8 cellular contexts compared by ENCODE assay signal in the genomic region with DNA sequence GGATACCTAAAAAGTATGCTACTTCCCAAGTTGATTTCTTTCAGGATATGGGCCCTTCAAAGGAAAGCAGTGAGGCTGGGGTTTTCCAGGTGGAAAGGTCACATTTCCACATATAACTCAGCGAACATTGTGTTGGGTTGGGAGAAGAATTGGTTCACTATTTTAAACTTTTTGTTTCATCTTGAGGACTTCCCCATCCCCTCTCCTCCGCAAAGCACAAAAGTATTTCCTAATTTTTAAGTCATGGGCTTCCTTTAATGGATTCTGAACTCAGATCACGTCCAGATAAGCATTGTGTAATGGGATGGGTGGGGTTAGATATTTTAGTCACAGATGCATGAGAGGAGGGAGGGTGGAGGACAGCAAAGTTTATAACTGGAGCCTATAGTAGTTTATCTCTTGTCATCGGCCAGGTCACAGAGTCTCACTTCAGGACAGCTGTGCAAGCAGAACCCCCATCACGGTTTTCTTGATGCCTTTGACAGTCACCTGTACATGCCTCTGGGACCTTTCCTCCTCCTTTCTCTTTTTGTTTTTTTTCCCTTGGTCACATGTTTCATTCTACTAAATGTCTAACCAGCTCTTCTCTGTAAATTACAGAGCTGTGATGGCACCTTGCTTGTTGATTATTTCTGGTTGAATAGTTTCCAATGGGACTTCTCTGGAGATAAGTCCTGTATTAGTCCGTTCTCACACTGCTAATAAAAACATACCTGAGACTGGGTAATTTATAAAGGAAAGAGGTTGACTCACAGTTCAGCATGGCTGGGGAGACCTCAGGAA.
A peak's percentile ranks its signal among the peaks of the same experiment; 100 is the strongest.
DNase-seq lines count a peak whose midpoint lies in the region; ATAC-seq and TF ChIP-seq lines count a peak whose summit lies in the region.

No MANE protein-coding gene starts in this region.

- H3K27me3 ChIP-seq in RWPE2 (ENCODE audit: insufficient read depth, poor library complexity, severe bottlenecking) = no peaks in the 10 kb centered on the region

- peak overlapping the region; percentile 24 for H3K27ac ChIP-seq in RWPE2 (ENCODE audit: poor library complexity, severe bottlenecking)

- ATAC-seq in GM18498 (IDR thresholded peaks at IDR 0.05; ENCODE audit: unreplicated experiment) (peak; percentile 41), RWPE2 (ENCODE audit: low read depth) (peak; percentile 71), HG03159 (IDR thresholded peaks at IDR 0.05; ENCODE audit: unreplicated experiment) (no peak)

- H3K9me3 ChIP-seq in RWPE2 (ENCODE audit: severe bottlenecking) = no peaks in the 10 kb centered on the region

- H3K36me3 ChIP-seq in RWPE2 (ENCODE audit: low read depth) = no peaks in the 10 kb centered on the region

- no peak overlapping the region for H3K4me3 ChIP-seq in RWPE2 (ENCODE audit: severe bottlenecking)
- H3K4me3 ChIP-seq in fibroblast of the aortic adventitia (ENCODE audit: low read depth, low read length) = no peak overlapping the region

- no peak for TF ChIP-seq CTCF in RWPE2 (IDR thresholded peaks at IDR 0.05; ENCODE audit: poor library complexity, severe bottlenecking)
- no peak for TF ChIP-seq CTCF in fibroblast of the aortic adventitia (IDR thresholded peaks at IDR 0.05; ENCODE audit: insufficient read depth, low read length)

- H3K4me1 ChIP-seq in RWPE2 (ENCODE audit: insufficient read depth, poor library complexity, severe bottlenecking) = peaks cover 21% of the 10 kb centered on the region

- no peak for DNase-seq in RWPE2 (ENCODE audit: low spot score)
- DNase-seq in fibroblast of the aortic adventitia (ENCODE audit: low read depth) = peak; percentile 87
- peak; percentile 36 for DNase-seq in renal cortical epithelial cell (ENCODE audit: low read depth)
- no peak for DNase-seq in NCI-H1436 treated with DMSO at 0.1 percent for 48 hours (lab: John Stamatoyannopoulos, UW)
- no peak for DNase-seq in NCI-H1694 (lab: John Stamatoyannopoulos, UW)
- no peak for DNase-seq in activated T-cell treated with anti-CD3 and anti-CD28 coated beads, Interleukin-2, amount 50 U/mL, for 48 hours

Comparison
In these comparisons a context has a peak if more than half of its experiments do, and no peak if none do; other contexts are left out.
1. DNase-seq: peak in fibroblast of the aortic adventitia (single experiment) and renal cortical epithelial cell (single experiment); none in RWPE2 (single experiment), NCI-H1436 treated with DMSO at 0.1 percent for 48 hours (single experiment), NCI-H1694 (single experiment) and activated T-cell treated with anti-CD3 and anti-CD28 coated beads, Interleukin-2, amount 50 U/mL, for 48 hours (0 of 2).